Comparison of ENCODE assay signal across 5 cellular contexts in genomic region chr9:89166871-89167270, GRCh38. TPM values are rescaled to one million over a fixed set of nuclear protein-coding genes. Genes with fewer than 3 reads are reported as not detected.
"Had no signal": no experiment of that assay in that cellular context is flagged by ENCODE, and none has a peak within 500 bp of the region (broad histone marks: within the 10 kb centered on the region; RNA-seq: fewer than 3 reads in every experiment).

No MANE protein-coding gene starts in this region.

- H3K4me1 Mint-ChIP-seq: GM23338 had no signal

- H3K9me3 Mint-ChIP-seq: GM23338, H9 had no signal

- H3K27ac Mint-ChIP-seq: GM23338 had no signal

- DNase-seq: H9, HCEC 1CT, IMR-90 had no signal

- H3K4me3 Mint-ChIP-seq: GM23338, H9 had no signal

RNA-seq across cellular contexts. Expression of gene SHC3, which starts 11.7 kb away (rescaled TPM):
- total RNA-seq: K562 had no signal
- polyA plus RNA-seq: K562 had no signal
